ENCODE assay signal across 11 cellular contexts in genomic region chr9:76650692-76651091, GRCh38.
DNase-seq lines count a peak whose midpoint lies in the region; ATAC-seq, FAIRE-seq and TF ChIP-seq lines count a peak whose summit lies in the region.
"Had no signal": no experiment of that assay in that cellular context is flagged by ENCODE, and none has a peak within 500 bp of the region (broad histone marks: within the 10 kb centered on the region; RNA-seq: fewer than 3 reads in every experiment).

No MANE protein-coding gene starts in this region.

- peak overlapping the region; percentile 45; the same call in 1 of the 2 replicates for H2AFZ ChIP-seq in KMS-11 (ENCODE audit: low read depth)
- H2AFZ ChIP-seq: GM23248 had no signal

- ATAC-seq in HG02852 (IDR thresholded peaks at IDR 0.05; ENCODE audit: unreplicated experiment), result no peak

- 0 out of 2 replicates have a peak, but pooled peaks cover 3% of the 10 kb centered on the region for H3K27me3 ChIP-seq in KMS-11 (ENCODE audit: insufficient read depth, low read depth)
- H3K27me3 ChIP-seq in colonic mucosa, result no peaks in the 10 kb centered on the region
- H3K27me3 ChIP-seq: pancreas had no signal

- intact Hi-C loops in colonic mucosa (cut with DNase I), result loop anchor here (10.0 kb wide), 1 partner anchor 66 kb away; no protein-coding TSS in a partner anchor

- H3K4me3 Mint-ChIP-seq in nephron, result peak overlapping the region in 1 of 3 experiments; percentile 2

- no peaks in the 10 kb centered on the region for H3K36me3 Mint-ChIP-seq in nephron (ENCODE audit: low read depth)

- DNase-seq in EH (ENCODE audit: low read depth), result peak; percentile 23
- DNase-seq in colonic mucosa, result no peak
- no peak for DNase-seq in stimulated activated naive CD4-positive, alpha-beta T cell treated with Interleukin-2 at 50 U/mL for 16 hours (lab: John Stamatoyannopoulos, UW)
- DNase-seq in RCC 7860 (ENCODE audit: low spot score), result no peak
- no peak for DNase-seq in HCEC 1CT
- DNase-seq: GM23248, pancreas had no signal

- H4K20me1 ChIP-seq in KMS-11 (ENCODE audit: insufficient read depth), result no peaks in the 10 kb centered on the region

- H3K9me3 ChIP-seq in colonic mucosa, result no peaks in the 10 kb centered on the region
- H3K9me3 ChIP-seq: pancreas had no signal

- H3K79me2 ChIP-seq in KMS-11 (ENCODE audit: insufficient read depth, low read depth), result no peaks in the 10 kb centered on the region

- no peaks in the 10 kb centered on the region for H3K36me3 ChIP-seq in KMS-11 (ENCODE audit: insufficient read depth)
- H3K36me3 ChIP-seq in colonic mucosa, result no peaks in the 10 kb centered on the region
- H3K36me3 ChIP-seq: pancreas had no signal

- H3K9ac ChIP-seq in KMS-11 (peak overlapping the region; percentile 31; the same call in 1 of the 2 replicates), colonic mucosa (ENCODE audit: low read depth in 2 of 2, low read length in 2 of 2) (no peak overlapping the region)
- H3K9ac ChIP-seq: GM23248 had no signal

- FAIRE-seq in RCC 7860 (lab: Jason Lieb, UNC), result no peak

- H3K9me3 Mint-ChIP-seq in nephron, result no peaks in the 10 kb centered on the region

- H3K27ac Mint-ChIP-seq in nephron, result peak overlapping the region; percentile 46 to 92 (median 67)

- H3K4me1 ChIP-seq in KMS-11 (ENCODE audit: low read depth, poor library complexity, severe bottlenecking), result peaks cover 64% of the 10 kb centered on the region
- peaks cover 6% of the 10 kb centered on the region for H3K4me1 ChIP-seq in colonic mucosa
- H3K4me1 ChIP-seq: pancreas had no signal

- H3K4me3 ChIP-seq in KMS-11 (IDR thresholded peaks at IDR 0.05; ENCODE audit: insufficient read depth, low read depth, low read length) (no peak overlapping the region), colonic mucosa (no peak overlapping the region)
- H3K4me3 ChIP-seq: GM23248, pancreas had no signal

- H3K27ac ChIP-seq in KMS-11 (peak overlapping the region; percentile 67), colonic mucosa (peak overlapping the region; percentile 60)
- H3K27ac ChIP-seq: GM23248, pancreas, RWPE1 had no signal

- H3K27me3 Mint-ChIP-seq in nephron (ENCODE audit: low read depth), result no peaks in the 10 kb centered on the region

- peak overlapping the region; percentile 97 for H3K4me2 ChIP-seq in KMS-11

- H3K4me1 Mint-ChIP-seq in nephron, result peaks cover 3% of the 10 kb centered on the region

- TF ChIP-seq CTCF in KMS-11 (conservative IDR thresholded peaks at IDR 0.05; ENCODE audit: low read depth, low read length) (no peak), colonic mucosa (IDR thresholded peaks at IDR 0.05) (no peak), nephron (IDR thresholded peaks at IDR 0.05; ENCODE audit: unreplicated experiment in 3 of 3) (no peak)
